In genomic region chr7:20329389-20330175, GRCh38 we compare ENCODE assay signal across 8 cellular contexts. TPM values are rescaled to one million over a fixed set of nuclear protein-coding genes. Genes with fewer than 3 reads are reported as not detected.
A peak's percentile ranks its signal among the peaks of the same experiment; 100 is the strongest.
DNase-seq lines count a peak whose midpoint lies in the region; ATAC-seq and TF ChIP-seq lines count a peak whose summit lies in the region.

No MANE protein-coding gene starts in this region.

- H4K20me1 ChIP-seq in fibroblast of lung (ENCODE audit: control insufficient read depth, extremely low read depth, insufficient read depth, low read length) = no peaks in the 10 kb centered on the region

- H3K36me3 ChIP-seq in WERI-Rb-1 = no peaks in the 10 kb centered on the region
- no peaks in the 10 kb centered on the region for H3K36me3 ChIP-seq in fibroblast of lung (ENCODE audit: control insufficient read depth, insufficient read depth, low read length)
- no peaks in the 10 kb centered on the region for H3K36me3 ChIP-seq in muscle layer of colon (ENCODE audit: insufficient read depth, low read length)
- H3K36me3 ChIP-seq in vagina = no peaks in the 10 kb centered on the region

- ATAC-seq in GM18498 (IDR thresholded peaks at IDR 0.05; ENCODE audit: unreplicated experiment) (peak; percentile 37), HG02763 (IDR thresholded peaks at IDR 0.05; ENCODE audit: unreplicated experiment) (peak; percentile 39)

- intact Hi-C loops in vagina (cut with DNase I) = no loop called here

- H2AFZ ChIP-seq in fibroblast of lung (ENCODE audit: low read length) = peak overlapping the region; percentile 55

- no peak for DNase-seq in AG09309 (ENCODE audit: low read depth)
- DNase-seq in NCI-H1417 (lab: John Stamatoyannopoulos, UW) = peak; percentile 74 to 96 (median 91)
- DNase-seq in WERI-Rb-1 = peak; percentile 79
- peak; percentile 75 to 83 for DNase-seq in fibroblast of lung (ENCODE audit: low read depth in 2 of 2)
- DNase-seq in vagina (ENCODE audit: extremely low spot score in 2 of 2) = no peak

- H3K27me3 ChIP-seq in WERI-Rb-1 (ENCODE audit: insufficient read depth, low read depth, severe bottlenecking) (no peaks in the 10 kb centered on the region), fibroblast of lung (ENCODE audit: control insufficient read depth, insufficient read depth, low read length) (no peaks in the 10 kb centered on the region), muscle layer of colon (ENCODE audit: control insufficient read depth in 1 of 2, insufficient read depth in 2 of 2, low read length in 2 of 2) (no peaks in the 10 kb centered on the region), vagina (no peaks in the 10 kb centered on the region)

- H3K79me2 ChIP-seq in fibroblast of lung (ENCODE audit: control insufficient read depth, insufficient read depth, low read length) = no peaks in the 10 kb centered on the region

- H3K4me3 ChIP-seq in AG09309 (ENCODE audit: control insufficient read depth, low read depth, low read length) (peak overlapping the region; percentile 79), WERI-Rb-1 (ENCODE audit: low read depth, low read length) (peak overlapping the region; percentile 91), fibroblast of lung (replicated peaks in 1 of 4; ENCODE audit: control extremely low read depth in 1 of 4, insufficient read depth in 1 of 4, low read depth in 3 of 4, low read length in 4 of 4) (peak overlapping the region; percentile 64 to 74 (median 72)), muscle layer of colon (ENCODE audit: low read depth in 1 of 2, low read length in 2 of 2) (peak overlapping the region; percentile 89 to 90), vagina (peak overlapping the region; percentile 70 to 74)

- no peaks in the 10 kb centered on the region for H3K9me3 ChIP-seq in WERI-Rb-1 (ENCODE audit: severe bottlenecking)
- H3K9me3 ChIP-seq in fibroblast of lung (ENCODE audit: control insufficient read depth, insufficient read depth, low read depth, low read length) = no peaks in the 10 kb centered on the region
- H3K9me3 ChIP-seq in muscle layer of colon (ENCODE audit: low read length) = no peaks in the 10 kb centered on the region
- no peaks in the 10 kb centered on the region for H3K9me3 ChIP-seq in vagina

- peak overlapping the region; percentile 66 for H3K27ac ChIP-seq in WERI-Rb-1
- H3K27ac ChIP-seq in fibroblast of lung (ENCODE audit: insufficient read depth, low read length) = peak overlapping the region; percentile 90
- peak overlapping the region; percentile 93 for H3K27ac ChIP-seq in muscle layer of colon (ENCODE audit: low read depth, low read length)
- H3K27ac ChIP-seq in vagina = peak overlapping the region; percentile 95

- H3K4me1 ChIP-seq in fibroblast of lung (ENCODE audit: control insufficient read depth, extremely low read depth, insufficient read depth, low read length) (peaks cover 5% of the 10 kb centered on the region), muscle layer of colon (ENCODE audit: insufficient read depth, low read length) (peaks cover 4% of the 10 kb centered on the region), vagina (peaks cover 8% of the 10 kb centered on the region)

- TF ChIP-seq CTCF in AG09309 (IDR thresholded peaks at IDR 0.05; ENCODE audit: control insufficient read depth, insufficient read depth, low read depth, low read length, missing control alignments) (peak; percentile 46), WERI-Rb-1 (IDR thresholded peaks at IDR 0.05; ENCODE audit: low read depth, low read length) (peak; percentile 48), fibroblast of lung (conservative IDR thresholded peaks at IDR 0.05 in 1 of 2, IDR thresholded peaks at IDR 0.05 in 1 of 2; ENCODE audit: low read depth in 1 of 2, low read length in 2 of 2) (peak in 1 of 2 donors; percentile 50), vagina (IDR thresholded peaks at IDR 0.05) (no peak)

- peak overlapping the region; percentile 97 for H3K4me2 ChIP-seq in fibroblast of lung (ENCODE audit: extremely low read depth, insufficient read depth, low read length)

- TF ChIP-seq POLR2A in vagina (IDR thresholded peaks at IDR 0.05) = no peak

- H3K9ac ChIP-seq in fibroblast of lung (ENCODE audit: insufficient read depth, low read length) = peak overlapping the region; percentile 71
- H3K9ac ChIP-seq in muscle layer of colon (ENCODE audit: low read length) = peak overlapping the region; percentile 77

RNA-seq across cellular contexts. Expression of gene ITGB8, which starts 1.1 kb away (rescaled TPM):
- total RNA-seq in fibroblast of lung = 41.6 and 100 TPM in 2 replicates
- polyA plus RNA-seq in fibroblast of lung = 3.8 and 10.8 TPM in 2 replicates
- 2.1 and 5.3 TPM in 2 replicates for polyA plus RNA-seq in fibroblast of lung (2012)
- polyA minus RNA-seq in fibroblast of lung (ENCODE audit: low replicate concordance) = 1.3 and 13.3 TPM in 2 replicates
- total RNA-seq in vagina = 62.6 TPM

Comparison
In these comparisons a context has a peak if more than half of its experiments do, and no peak if none do; other contexts are left out.
1. DNase-seq: peak in NCI-H1417 (3 of 3), WERI-Rb-1 (single experiment) and fibroblast of lung (2 of 2); none in AG09309 (single experiment) and vagina (0 of 2).
2. CTCF ChIP-seq: peak in AG09309 (single experiment) and WERI-Rb-1 (single experiment); none in vagina (0 of 3).
3. Peak in every context shown above with its lines, with median percentiles within 50 percentile points of each other: H3K4me3 ChIP-seq and H3K27ac ChIP-seq.